In genomic region chr3:172280406-172281051, GRCh38 we compare ENCODE assay signal across 13 cellular contexts.
DNase-seq lines count a peak whose midpoint lies in the region; ATAC-seq, FAIRE-seq and TF ChIP-seq lines count a peak whose summit lies in the region.
"Had no signal": no experiment of that assay in that cellular context is flagged by ENCODE, and none has a peak within 500 bp of the region (broad histone marks: within the 10 kb centered on the region; RNA-seq: fewer than 3 reads in every experiment).

No MANE protein-coding gene starts in this region.

- H3K9ac ChIP-seq in SK-N-MC (ENCODE audit: insufficient read length), result no peak overlapping the region

- DNase-seq in GM03348 (ENCODE audit: low spot score) (peak; percentile 62), SK-N-MC (ENCODE audit: low read depth, low spot score) (no peak), fibroblast of pulmonary artery (ENCODE audit: low read depth) (peak; percentile 85), pancreas (no peak), superior temporal gyrus (ENCODE audit: extremely low spot score) (no peak), NCI-H1436 treated with DMSO at 0.1 percent for 48 hours (lab: John Stamatoyannopoulos, UW) (no peak)
- DNase-seq: KBM-7; spleen; stimulated activated naive B cell treated with anti-CD40 and anti-IgM and Interleukin-4, amounts not matched to agents 10 μg/mL and 1 μg/mL and 100 μg/mL, for 72 hours had no signal

- H3K4me1 ChIP-seq in pancreas, result peaks cover 0 to 11% (median 9%) of the 10 kb centered on the region in 3 donors

- intact Hi-C loops in pancreas (cut with DNase I), result no loop called here

- H3K9me3 ChIP-seq in SK-N-MC (ENCODE audit: low read depth, low read length) (no peaks in the 10 kb centered on the region), pancreas (no peaks in the 10 kb centered on the region)
- H3K9me3 ChIP-seq: spleen had no signal

- peak overlapping the region; percentile 15; the same call in 1 of the 2 replicates for H3K27ac ChIP-seq in SK-N-MC
- peak overlapping the region in 1 of 4 donors; percentile 14 for H3K27ac ChIP-seq in pancreas
- H3K27ac ChIP-seq: spleen had no signal

- ATAC-seq in pancreas, result peak in 3 of 4 donors; percentile 26 to 64 (median 36)
- ATAC-seq in HG03520 (IDR thresholded peaks at IDR 0.05; ENCODE audit: unreplicated experiment), result no peak
- no peak for ATAC-seq in HG03378 (IDR thresholded peaks at IDR 0.05; ENCODE audit: unreplicated experiment)
- ATAC-seq: left lobe of liver; stimulated activated naive B cell treated with anti-CD40 and anti-IgM and Interleukin-4, amounts not matched to agents 10 μg/mL and 1 μg/mL and 100 μg/mL, for 72 hours had no signal

- FAIRE-seq in pancreas (lab: Jason Lieb, UNC), result no peak
- FAIRE-seq: G401.6 had no signal

- TF ChIP-seq CTCF in fibroblast of pulmonary artery (IDR thresholded peaks at IDR 0.05; ENCODE audit: low read length, missing control alignments) (no peak), pancreas (IDR thresholded peaks at IDR 0.05) (no peak)

- H3K27me3 ChIP-seq in pancreas, result no peaks in the 10 kb centered on the region
- H3K27me3 ChIP-seq: spleen had no signal

- WGBS in pancreas, 2 donors, result 88 to 91% methylated on average over 1 of the region's 1 CpG

- H3K4me3 ChIP-seq in SK-N-MC (no peak overlapping the region), fibroblast of pulmonary artery (replicated peaks; ENCODE audit: low read depth, low read length) (no peak overlapping the region), pancreas (no peak overlapping the region)
- H3K4me3 ChIP-seq: spleen had no signal

- no peaks in the 10 kb centered on the region for H3K36me3 ChIP-seq in SK-N-MC (ENCODE audit: insufficient read depth, low read length)
- H3K36me3 ChIP-seq in pancreas, result no peaks in the 10 kb centered on the region

Comparison
In these comparisons a context has a peak if more than half of its experiments do, and no peak if none do; other contexts are left out.
1. DNase-seq: peak in GM03348 (single experiment) and fibroblast of pulmonary artery (single experiment); none in SK-N-MC (single experiment), pancreas (0 of 6), superior temporal gyrus (single experiment) and NCI-H1436 treated with DMSO at 0.1 percent for 48 hours (single experiment).
2. ATAC-seq: peak in pancreas (3 of 4); none in HG03520 (single experiment) and HG03378 (single experiment).